In genomic region chr3:77038468-77038927, GRCh38 we compare ENCODE assay signal across 8 cellular contexts. TPM values are rescaled to one million over a fixed set of nuclear protein-coding genes. Genes with fewer than 3 reads are reported as not detected.
DNase-seq lines count a peak whose midpoint lies in the region; ATAC-seq and TF ChIP-seq lines count a peak whose summit lies in the region.

No MANE protein-coding gene starts in this region.

- H4K91ac ChIP-seq in trophoblast cell (ENCODE audit: low read depth, low read length): no peak overlapping the region

- TF ChIP-seq CTCF in adrenal gland (IDR thresholded peaks at IDR 0.05) (peak; percentile 41 to 78 (median 64)), cardiac muscle cell (IDR thresholded peaks at IDR 0.05; ENCODE audit: low read depth, low read length) (peak; percentile 60)

- H3K27me3 ChIP-seq in adrenal gland: peaks cover 30% of the 10 kb centered on the region
- H3K27me3 ChIP-seq in cardiac muscle cell: peaks cover 15% of the 10 kb centered on the region
- H3K27me3 ChIP-seq in trophoblast cell (ENCODE audit: insufficient read depth, low read length): peaks cover 18% of the 10 kb centered on the region

- H4K12ac ChIP-seq in trophoblast cell (ENCODE audit: low read depth, low read length): no peak overlapping the region

- H3K4me1 ChIP-seq in adrenal gland (replicated peaks in 1 of 2) (peaks cover 0 to 5% of the 10 kb centered on the region in 2 donors), cardiac muscle cell (ENCODE audit: low read depth) (no peaks in the 10 kb centered on the region), trophoblast cell (ENCODE audit: control insufficient read depth in 1 of 2, insufficient read depth in 2 of 2, low read length in 2 of 2) (peaks cover 5 to 9% of the 10 kb centered on the region in 2 experiments)

- 0 to 2% (median 1%) methylated on average over 11 to 21 of the region's 21 CpGs for WGBS in adrenal gland, 4 donors
- WGBS in trophoblast cell (ENCODE audit: extremely low coverage, insufficient coverage, insufficient read length): no CpG with 5 or more reads among the region's 21 CpGs

- ATAC-seq in HG02885 (IDR thresholded peaks at IDR 0.05; ENCODE audit: poor library complexity, unreplicated experiment) (peak; percentile 65), GM18519 (IDR thresholded peaks at IDR 0.05; ENCODE audit: low FRiP score, unreplicated experiment) (no peak)

- peak overlapping the region; percentile 75 for H3K4me2 ChIP-seq in trophoblast cell (ENCODE audit: low read length)

- H3K79me2 ChIP-seq in trophoblast cell (ENCODE audit: control insufficient read depth, insufficient read depth, low read length, poor library complexity): no peaks in the 10 kb centered on the region

- H3K18ac ChIP-seq in trophoblast cell (ENCODE audit: low read length): no peak overlapping the region

- H3K9me3 ChIP-seq in adrenal gland (replicated peaks in 1 of 3): no peaks in the 10 kb centered on the region
- H3K9me3 ChIP-seq in cardiac muscle cell (ENCODE audit: low read depth): no peaks in the 10 kb centered on the region
- no peaks in the 10 kb centered on the region for H3K9me3 ChIP-seq in trophoblast cell (ENCODE audit: insufficient read depth, low read depth, low read length)

- H3K36me3 ChIP-seq in adrenal gland (replicated peaks in 1 of 2) (no peaks in the 10 kb centered on the region), cardiac muscle cell (no peaks in the 10 kb centered on the region), trophoblast cell (ENCODE audit: control insufficient read depth in 1 of 2, insufficient read depth in 2 of 2, low read length in 2 of 2) (no peaks in the 10 kb centered on the region)

- H3K9ac ChIP-seq in trophoblast cell (ENCODE audit: low read length): no peak overlapping the region

- no peak overlapping the region for H3K23ac ChIP-seq in trophoblast cell (ENCODE audit: low read length)

- no peak overlapping the region for H2AK5ac ChIP-seq in trophoblast cell (ENCODE audit: low read length)

- no peak overlapping the region for H2BK5ac ChIP-seq in trophoblast cell (ENCODE audit: low read depth, low read length, poor library complexity)

- peak; percentile 67 for DNase-seq in DMS153 (lab: John Stamatoyannopoulos, UW)
- DNase-seq in NCI-H2227 treated with DMSO at 0.1 percent for 48 hours (lab: John Stamatoyannopoulos, UW): peak; percentile 84
- peak; percentile 51 to 90 (median 67) for DNase-seq in adrenal gland
- peak; percentile 89 to 91 for DNase-seq in cardiac muscle cell (ENCODE audit: low read depth in 1 of 2, low spot score in 1 of 2)
- DNase-seq in trophoblast cell: peak; percentile 2 to 48
- DNase-seq in activated T-cell treated with anti-CD3 and anti-CD28 coated beads for 4 hours: no peak

- H2BK120ac ChIP-seq in trophoblast cell (ENCODE audit: insufficient read depth, low read length, poor library complexity): no peak overlapping the region

- no peak overlapping the region for H2BK12ac ChIP-seq in trophoblast cell (ENCODE audit: low read length)

- no peak overlapping the region for H3K4me3 ChIP-seq in adrenal gland
- peak overlapping the region; percentile 47 for H3K4me3 ChIP-seq in cardiac muscle cell
- no peak overlapping the region for H3K4me3 ChIP-seq in trophoblast cell (ENCODE audit: low read depth, low read length)

- intact Hi-C loops in adrenal gland (cut with DNase I): loop anchor here (5.0 kb wide), 1 partner anchor 219 kb away; no protein-coding TSS in a partner anchor

- TF ChIP-seq POLR2A in adrenal gland (IDR thresholded peaks at IDR 0.05): no peak

- H3K27ac ChIP-seq in adrenal gland (no peak overlapping the region), cardiac muscle cell (no peak overlapping the region), trophoblast cell (ENCODE audit: low read depth, low read length) (no peak overlapping the region)

- H3K4ac ChIP-seq in trophoblast cell (ENCODE audit: low read depth, low read length): no peak overlapping the region

- no peak overlapping the region for H3K14ac ChIP-seq in trophoblast cell (ENCODE audit: low read length)

- H3K79me1 ChIP-seq in trophoblast cell (ENCODE audit: low read length): no peaks in the 10 kb centered on the region

- H2AFZ ChIP-seq in trophoblast cell (ENCODE audit: insufficient read depth, low read length, poor library complexity): no peak overlapping the region

- H4K8ac ChIP-seq in trophoblast cell (ENCODE audit: low read depth, low read length): no peak overlapping the region

RNA-seq across cellular contexts. Expression of gene ROBO2, which starts 1.4 kb away (rescaled TPM):
- 1 to 10 TPM in 5 of 8 donors, under 1 TPM in 2, not detected in 1; 0.87 to 6.2 (median 2.3) TPM for total RNA-seq in adrenal gland
- 1 to 10 TPM in 2 of 3 donors, under 1 TPM in 1; 0.30 to 3.8 (median 2.5) TPM for polyA plus RNA-seq in adrenal gland
- 39.4 and 47.1 TPM in 2 replicates for total RNA-seq in cardiac muscle cell
- 13.5 and 18.6 TPM in 2 replicates for polyA plus RNA-seq in cardiac muscle cell
- 0.44 and 0.56 TPM in 2 replicates for polyA plus RNA-seq in trophoblast cell (2013)
